Comparison of ENCODE assay signal across 32 cellular contexts in genomic region chr3:33663042-33663441, GRCh38.
"Had no signal": no experiment of that assay in that cellular context is flagged by ENCODE, and none has a peak within 500 bp of the region (broad histone marks: within the 10 kb centered on the region; RNA-seq: fewer than 3 reads in every experiment).

No MANE protein-coding gene starts in this region.

- H3K27ac ChIP-seq: brain microvascular endothelial cell, gastroesophageal sphincter, hepatocyte, ovary, prostate gland, stomach, thyroid gland, upper lobe of left lung, vagina had no signal

- H3K36me3 ChIP-seq: brain microvascular endothelial cell, gastroesophageal sphincter, ovary, prostate gland, stomach, thyroid gland, upper lobe of left lung, vagina had no signal

- H3K9me3 ChIP-seq: gastroesophageal sphincter, ovary, prostate gland, stomach, thyroid gland, upper lobe of left lung, vagina had no signal

- H2AFZ ChIP-seq: hepatocyte had no signal

- H3K4me3 Mint-ChIP-seq: activated CD4-positive, alpha-beta memory T cell treated with anti-CD3 and anti-CD28 coated beads, Interleukin-2, amount 10 ng/mL, durations not matched to agents 7 days and 5 days; activated CD4-positive, alpha-beta T cell treated with anti-CD3 and anti-CD28 coated beads, Interleukin-2, amount 10 ng/mL, durations not matched to agents 7 days and 5 days; activated T-cell treated with anti-CD3 and anti-CD28 coated beads, Interleukin-2, amount 50 U/mL, for 24 hours; dendritic cell treated with granulocyte-macrophage colony-stimulating factor and Interleukin-4, amounts not matched to agents 40 ng/mL and 50 ng/mL, for 4 days; mesothelial cell of epicardium; naive B cell; nephron progenitor cell; stimulated activated memory B cell treated with anti-CD40 and anti-IgM and Interleukin-4, amounts not matched to agents 10 μg/mL and 1 μg/mL and 100 μg/mL, for 72 hours had no signal

- H3K27ac Mint-ChIP-seq: activated CD4-positive, alpha-beta memory T cell treated with anti-CD3 and anti-CD28 coated beads, Interleukin-2, amount 10 ng/mL, durations not matched to agents 7 days and 5 days; activated CD4-positive, alpha-beta T cell treated with anti-CD3 and anti-CD28 coated beads, Interleukin-2, amount 10 ng/mL, durations not matched to agents 7 days and 5 days; activated T-cell treated with anti-CD3 and anti-CD28 coated beads, Interleukin-2, amount 50 U/mL, for 24 hours; dendritic cell treated with granulocyte-macrophage colony-stimulating factor and Interleukin-4, amounts not matched to agents 40 ng/mL and 50 ng/mL, for 4 days; mesothelial cell of epicardium; nephron progenitor cell; stimulated activated memory B cell treated with anti-CD40 and anti-IgM and Interleukin-4, amounts not matched to agents 10 μg/mL and 1 μg/mL and 100 μg/mL, for 72 hours had no signal

- H3K9me3 Mint-ChIP-seq: activated CD4-positive, alpha-beta memory T cell treated with anti-CD3 and anti-CD28 coated beads, Interleukin-2, amount 10 ng/mL, durations not matched to agents 7 days and 5 days; activated T-cell treated with anti-CD3 and anti-CD28 coated beads, Interleukin-2, amount 50 U/mL, for 24 hours; dendritic cell treated with granulocyte-macrophage colony-stimulating factor and Interleukin-4, amounts not matched to agents 40 ng/mL and 50 ng/mL, for 4 days; mesothelial cell of epicardium; naive B cell; nephron progenitor cell; stimulated activated memory B cell treated with anti-CD40 and anti-IgM and Interleukin-4, amounts not matched to agents 10 μg/mL and 1 μg/mL and 100 μg/mL, for 72 hours had no signal

- H3K4me2 ChIP-seq: hepatocyte, smooth muscle cell had no signal

- H3K27me3 Mint-ChIP-seq: activated CD4-positive, alpha-beta memory T cell treated with anti-CD3 and anti-CD28 coated beads, Interleukin-2, amount 10 ng/mL, durations not matched to agents 7 days and 5 days; activated CD4-positive, alpha-beta T cell treated with anti-CD3 and anti-CD28 coated beads, Interleukin-2, amount 10 ng/mL, durations not matched to agents 7 days and 5 days; activated T-cell treated with anti-CD3 and anti-CD28 coated beads, Interleukin-2, amount 50 U/mL, for 24 hours; dendritic cell treated with granulocyte-macrophage colony-stimulating factor and Interleukin-4, amounts not matched to agents 40 ng/mL and 50 ng/mL, for 4 days; naive B cell; stimulated activated memory B cell treated with anti-CD40 and anti-IgM and Interleukin-4, amounts not matched to agents 10 μg/mL and 1 μg/mL and 100 μg/mL, for 72 hours had no signal

- H3K4me1 ChIP-seq: prostate gland had no signal

- H3K4me3 ChIP-seq: gastroesophageal sphincter, hepatocyte, ovary, prostate gland, smooth muscle cell, stomach, thyroid gland, upper lobe of left lung, vagina had no signal

- DNase-seq: activated CD4-positive, alpha-beta memory T cell treated with anti-CD3 and anti-CD28 coated beads, Interleukin-2, amount 10 ng/mL, durations not matched to agents 7 days and 5 days; activated CD4-positive, alpha-beta T cell treated with anti-CD3 and anti-CD28 coated beads, Interleukin-2, amount 10 ng/mL, durations not matched to agents 7 days and 5 days; activated CD4-positive, CD25-positive, alpha-beta regulatory T cell treated with anti-CD3 and anti-CD28 coated beads, Interleukin-2, amount 50 U/mL, for 72 hours; activated CD8-positive, alpha-beta memory T cell treated with anti-CD3 and anti-CD28 coated beads, Interleukin-2, amount 50 U/mL, for 48 hours; activated gamma-delta T cell treated with Interleukin-2 at 50 U/mL for 16 hours; activated naive CD4-positive, alpha-beta T cell treated with anti-CD3 and anti-CD28 coated beads, Interleukin-2, amount 50 U/mL, for 16 hours; activated T-cell treated with anti-CD3 and anti-CD28 coated beads, Interleukin-2, amount 50 U/mL, for 24 hours; amniotic stem cell; brain microvascular endothelial cell; caudate nucleus; kidney; left colon; naive B cell; nephron progenitor cell; ovary; retina; stimulated activated CD4-positive, alpha-beta T cell treated with anti-CD3 and anti-CD28 coated beads, Interleukin-1b, Interleukin-23, amount 100 ng/mL, for 48 hours; stimulated activated CD4-positive, alpha-beta T cell treated with anti-CD3 and anti-CD28 coated beads, Interleukin-4, amount 100 ng/mL, for 4 hours; stimulated activated CD8-positive, alpha-beta memory T cell treated with anti-CD3 and anti-CD28 coated beads, Interleukin-4, amount 100 ng/mL, for 48 hours; stomach; T-helper 2 cell; thyroid gland; upper lobe of left lung had no signal

- H3K4me1 Mint-ChIP-seq: activated CD4-positive, alpha-beta memory T cell treated with anti-CD3 and anti-CD28 coated beads, Interleukin-2, amount 10 ng/mL, durations not matched to agents 7 days and 5 days had no signal

- ATAC-seq: gastroesophageal sphincter; left colon; sciatic nerve; stimulated activated memory B cell treated with anti-CD40 and anti-IgM and Interleukin-4, amounts not matched to agents 10 μg/mL and 1 μg/mL and 100 μg/mL, for 72 hours had no signal

- H3K27me3 ChIP-seq: brain microvascular endothelial cell, gastroesophageal sphincter, hepatocyte, ovary, stomach, thyroid gland, upper lobe of left lung, vagina had no signal
